1 cellular context compared by ENCODE assay signal in the genomic region with DNA sequence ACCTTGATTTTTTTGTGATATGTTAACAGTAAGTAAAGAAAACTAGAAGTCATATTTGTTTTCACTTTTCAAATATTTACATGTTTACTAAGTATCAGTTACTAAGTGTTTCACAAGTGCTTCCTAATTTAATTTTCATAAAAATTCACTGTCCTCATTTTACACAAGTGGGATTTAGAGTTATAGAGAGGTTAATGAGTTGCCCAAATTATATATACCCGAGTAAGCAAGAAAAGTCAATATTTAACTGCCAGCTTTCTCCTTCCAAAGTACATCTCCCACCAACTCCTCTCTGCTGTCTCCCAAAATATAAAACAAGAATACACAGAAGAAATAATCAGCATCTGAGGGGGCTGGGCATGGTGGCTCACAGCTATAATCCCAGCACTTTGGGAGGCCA.
A peak's percentile ranks its signal among the peaks of the same experiment; 100 is the strongest.
TF ChIP-seq lines count a peak whose summit lies in the region.

No MANE protein-coding gene starts in this region.

TF ChIP-seq in HepG2, 621 proteins besides CTCF, POLR2A, EP300 and RAD21 (continued from another document and continues in another):
- TF ChIP-seq ZNF570 (CRISPR knock-in tag; IDR thresholded peaks at IDR 0.05; ENCODE audit: borderline replicate concordance): no peak
- TF ChIP-seq ZNF660 (CRISPR knock-in tag; IDR thresholded peaks at IDR 0.05; ENCODE audit: borderline replicate concordance, low read depth): no peak
- TF ChIP-seq ZZZ3 (CRISPR knock-in tag; IDR thresholded peaks at IDR 0.05; ENCODE audit: borderline replicate concordance): no peak
- TF ChIP-seq ZBTB4 (CRISPR knock-in tag; IDR thresholded peaks at IDR 0.05; ENCODE audit: borderline replicate concordance): no peak
- TF ChIP-seq MIXL1 (CRISPR knock-in tag; IDR thresholded peaks at IDR 0.05): peak; percentile 82
- TF ChIP-seq SIX4 (CRISPR knock-in tag; IDR thresholded peaks at IDR 0.05): no peak
- TF ChIP-seq RBAK (CRISPR knock-in tag; IDR thresholded peaks at IDR 0.05): no peak
- TF ChIP-seq PAWR (CRISPR knock-in tag; IDR thresholded peaks at IDR 0.05; ENCODE audit: borderline replicate concordance): no peak
- no peak for TF ChIP-seq HDAC6 (IDR thresholded peaks at IDR 0.05; ENCODE audit: low read depth, low read length)
- TF ChIP-seq JUND (CRISPR knock-in tag; IDR thresholded peaks at IDR 0.05): no peak
- TF ChIP-seq ZC3H13 (CRISPR knock-in tag; IDR thresholded peaks at IDR 0.05): no peak
- TF ChIP-seq SIX1 (CRISPR knock-in tag; IDR thresholded peaks at IDR 0.05; ENCODE audit: borderline replicate concordance): peak; percentile 79; the same call in 1 of the 2 replicates
- TF ChIP-seq PITX1 (CRISPR knock-in tag; IDR thresholded peaks at IDR 0.05): no peak
- no peak for TF ChIP-seq ZNF761 (CRISPR knock-in tag; conservative IDR thresholded peaks at IDR 0.05)
- no peak for TF ChIP-seq HNF1A (IDR thresholded peaks at IDR 0.05; ENCODE audit: low read depth)
- no peak for TF ChIP-seq HNF1A (CRISPR knock-in tag; IDR thresholded peaks at IDR 0.05; ENCODE audit: borderline replicate concordance)
- TF ChIP-seq, protein P1, sequence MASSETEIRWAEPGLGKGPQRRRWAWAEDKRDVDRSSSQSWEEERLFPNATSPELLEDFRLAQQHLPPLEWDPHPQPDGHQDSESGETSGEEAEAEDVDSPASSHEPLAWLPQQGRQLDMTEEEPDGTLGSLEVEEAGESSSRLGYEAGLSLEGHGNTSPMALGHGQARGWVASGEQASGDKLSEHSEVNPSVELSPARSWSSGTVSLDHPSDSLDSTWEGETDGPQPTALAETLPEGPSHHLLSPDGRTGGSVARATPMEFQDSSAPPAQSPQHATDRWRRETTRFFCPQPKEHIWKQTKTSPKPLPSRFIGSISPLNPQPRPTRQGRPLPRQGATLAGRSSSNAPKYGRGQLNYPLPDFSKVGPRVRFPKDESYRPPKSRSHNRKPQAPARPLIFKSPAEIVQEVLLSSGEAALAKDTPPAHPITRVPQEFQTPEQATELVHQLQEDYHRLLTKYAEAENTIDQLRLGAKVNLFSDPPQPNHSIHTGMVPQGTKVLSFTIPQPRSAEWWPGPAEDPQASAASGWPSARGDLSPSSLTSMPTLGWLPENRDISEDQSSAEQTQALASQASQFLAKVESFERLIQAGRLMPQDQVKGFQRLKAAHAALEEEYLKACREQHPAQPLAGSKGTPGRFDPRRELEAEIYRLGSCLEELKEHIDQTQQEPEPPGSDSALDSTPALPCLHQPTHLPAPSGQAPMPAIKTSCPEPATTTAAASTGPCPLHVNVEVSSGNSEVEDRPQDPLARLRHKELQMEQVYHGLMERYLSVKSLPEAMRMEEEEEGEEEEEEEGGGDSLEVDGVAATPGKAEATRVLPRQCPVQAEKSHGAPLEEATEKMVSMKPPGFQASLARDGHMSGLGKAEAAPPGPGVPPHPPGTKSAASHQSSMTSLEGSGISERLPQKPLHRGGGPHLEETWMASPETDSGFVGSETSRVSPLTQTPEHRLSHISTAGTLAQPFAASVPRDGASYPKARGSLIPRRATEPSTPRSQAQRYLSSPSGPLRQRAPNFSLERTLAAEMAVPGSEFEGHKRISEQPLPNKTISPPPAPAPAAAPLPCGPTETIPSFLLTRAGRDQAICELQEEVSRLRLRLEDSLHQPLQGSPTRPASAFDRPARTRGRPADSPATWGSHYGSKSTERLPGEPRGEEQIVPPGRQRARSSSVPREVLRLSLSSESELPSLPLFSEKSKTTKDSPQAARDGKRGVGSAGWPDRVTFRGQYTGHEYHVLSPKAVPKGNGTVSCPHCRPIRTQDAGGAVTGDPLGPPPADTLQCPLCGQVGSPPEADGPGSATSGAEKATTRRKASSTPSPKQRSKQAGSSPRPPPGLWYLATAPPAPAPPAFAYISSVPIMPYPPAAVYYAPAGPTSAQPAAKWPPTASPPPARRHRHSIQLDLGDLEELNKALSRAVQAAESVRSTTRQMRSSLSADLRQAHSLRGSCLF (CRISPR knock-in tag; IDR thresholded peaks at IDR 0.05; ENCODE audit: borderline replicate concordance): no peak
- TF ChIP-seq NONO (IDR thresholded peaks at IDR 0.05): no peak
- TF ChIP-seq NONO (CRISPR knock-in tag; conservative IDR thresholded peaks at IDR 0.05): no peak
- TF ChIP-seq KDM5B (CRISPR knock-in tag; IDR thresholded peaks at IDR 0.05; ENCODE audit: borderline replicate concordance): no peak
- TF ChIP-seq ZNF672 (CRISPR knock-in tag; IDR thresholded peaks at IDR 0.05): no peak
- no peak for TF ChIP-seq IKZF5 (CRISPR knock-in tag; IDR thresholded peaks at IDR 0.05)
- no peak for TF ChIP-seq HCFC1 (IDR thresholded peaks at IDR 0.05; ENCODE audit: low read depth, low read length)
- TF ChIP-seq, protein P2, sequence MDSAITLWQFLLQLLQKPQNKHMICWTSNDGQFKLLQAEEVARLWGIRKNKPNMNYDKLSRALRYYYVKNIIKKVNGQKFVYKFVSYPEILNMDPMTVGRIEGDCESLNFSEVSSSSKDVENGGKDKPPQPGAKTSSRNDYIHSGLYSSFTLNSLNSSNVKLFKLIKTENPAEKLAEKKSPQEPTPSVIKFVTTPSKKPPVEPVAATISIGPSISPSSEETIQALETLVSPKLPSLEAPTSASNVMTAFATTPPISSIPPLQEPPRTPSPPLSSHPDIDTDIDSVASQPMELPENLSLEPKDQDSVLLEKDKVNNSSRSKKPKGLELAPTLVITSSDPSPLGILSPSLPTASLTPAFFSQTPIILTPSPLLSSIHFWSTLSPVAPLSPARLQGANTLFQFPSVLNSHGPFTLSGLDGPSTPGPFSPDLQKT (CRISPR knock-in tag; IDR thresholded peaks at IDR 0.05; ENCODE audit: borderline replicate concordance): no peak
- TF ChIP-seq SALL1 (CRISPR knock-in tag; IDR thresholded peaks at IDR 0.05): 0 out of 2 replicates have a peak, but pooled peaks have one; percentile 19
- no peak for TF ChIP-seq ZSCAN20 (CRISPR knock-in tag; IDR thresholded peaks at IDR 0.05; ENCODE audit: borderline replicate concordance)
- TF ChIP-seq, protein P3, sequence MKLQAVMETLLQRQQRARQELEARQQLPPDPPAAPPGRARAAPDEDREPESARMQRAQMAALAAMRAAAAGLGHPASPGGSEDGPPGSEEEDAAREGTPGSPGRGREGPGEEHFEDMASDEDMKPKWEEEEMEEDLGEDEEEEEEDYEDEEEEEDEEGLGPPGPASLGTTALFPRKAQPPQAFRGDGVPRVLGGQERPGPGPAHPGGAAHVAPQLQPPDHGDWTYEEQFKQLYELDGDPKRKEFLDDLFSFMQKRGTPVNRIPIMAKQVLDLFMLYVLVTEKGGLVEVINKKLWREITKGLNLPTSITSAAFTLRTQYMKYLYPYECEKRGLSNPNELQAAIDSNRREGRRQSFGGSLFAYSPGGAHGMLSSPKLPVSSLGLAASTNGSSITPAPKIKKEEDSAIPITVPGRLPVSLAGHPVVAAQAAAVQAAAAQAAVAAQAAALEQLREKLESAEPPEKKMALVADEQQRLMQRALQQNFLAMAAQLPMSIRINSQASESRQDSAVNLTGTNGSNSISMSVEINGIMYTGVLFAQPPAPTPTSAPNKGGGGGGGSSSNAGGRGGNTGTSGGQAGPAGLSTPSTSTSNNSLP (IDR thresholded peaks at IDR 0.05; ENCODE audit: low read depth, low read length): no peak
- no peak for TF ChIP-seq ERF (CRISPR knock-in tag; IDR thresholded peaks at IDR 0.05)
- no peak for TF ChIP-seq THAP11 (CRISPR knock-in tag; IDR thresholded peaks at IDR 0.05)
- TF ChIP-seq ZNF616 (CRISPR knock-in tag; IDR thresholded peaks at IDR 0.05; ENCODE audit: low read depth): no peak
- no peak for TF ChIP-seq KMT2B (CRISPR knock-in tag; IDR thresholded peaks at IDR 0.05)
- TF ChIP-seq FOXP1 (IDR thresholded peaks at IDR 0.05): no peak
- peak; percentile 42; the same call in 1 of the 2 replicates for TF ChIP-seq FOXP1 (CRISPR knock-in tag; IDR thresholded peaks at IDR 0.05)
- no peak for TF ChIP-seq CCAR2 (optimal IDR thresholded peaks at IDR 0.05; ENCODE audit: low read depth, low read length)
- TF ChIP-seq, protein P4, sequence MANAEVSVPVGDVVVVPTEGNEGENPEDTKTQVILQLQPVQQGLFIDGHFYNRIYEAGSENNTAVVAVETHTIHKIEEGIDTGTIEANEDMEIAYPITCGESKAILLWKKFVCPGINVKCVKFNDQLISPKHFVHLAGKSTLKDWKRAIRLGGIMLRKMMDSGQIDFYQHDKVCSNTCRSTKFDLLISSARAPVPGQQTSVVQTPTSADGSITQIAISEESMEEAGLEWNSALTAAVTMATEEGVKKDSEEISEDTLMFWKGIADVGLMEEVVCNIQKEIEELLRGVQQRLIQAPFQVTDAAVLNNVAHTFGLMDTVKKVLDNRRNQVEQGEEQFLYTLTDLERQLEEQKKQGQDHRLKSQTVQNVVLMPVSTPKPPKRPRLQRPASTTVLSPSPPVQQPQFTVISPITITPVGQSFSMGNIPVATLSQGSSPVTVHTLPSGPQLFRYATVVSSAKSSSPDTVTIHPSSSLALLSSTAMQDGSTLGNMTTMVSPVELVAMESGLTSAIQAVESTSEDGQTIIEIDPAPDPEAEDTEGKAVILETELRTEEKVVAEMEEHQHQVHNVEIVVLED (CRISPR knock-in tag; IDR thresholded peaks at IDR 0.05; ENCODE audit: borderline replicate concordance): no peak
- no peak for TF ChIP-seq GABPB1 (CRISPR knock-in tag; IDR thresholded peaks at IDR 0.05)
- no peak for TF ChIP-seq CHCHD3 (CRISPR knock-in tag; IDR thresholded peaks at IDR 0.05)
- peak; percentile 15; the same call in 1 of the 2 replicates for TF ChIP-seq HNF4A (CRISPR knock-in tag; IDR thresholded peaks at IDR 0.05)
- TF ChIP-seq STAT6 (CRISPR knock-in tag; IDR thresholded peaks at IDR 0.05; ENCODE audit: borderline replicate concordance): no peak
- no peak for TF ChIP-seq HNRNPK (IDR thresholded peaks at IDR 0.05; ENCODE audit: low read depth, low read length, poor library complexity, severe bottlenecking)
